Comparison of ENCODE assay signal across 9 cellular contexts in the genomic region with DNA sequence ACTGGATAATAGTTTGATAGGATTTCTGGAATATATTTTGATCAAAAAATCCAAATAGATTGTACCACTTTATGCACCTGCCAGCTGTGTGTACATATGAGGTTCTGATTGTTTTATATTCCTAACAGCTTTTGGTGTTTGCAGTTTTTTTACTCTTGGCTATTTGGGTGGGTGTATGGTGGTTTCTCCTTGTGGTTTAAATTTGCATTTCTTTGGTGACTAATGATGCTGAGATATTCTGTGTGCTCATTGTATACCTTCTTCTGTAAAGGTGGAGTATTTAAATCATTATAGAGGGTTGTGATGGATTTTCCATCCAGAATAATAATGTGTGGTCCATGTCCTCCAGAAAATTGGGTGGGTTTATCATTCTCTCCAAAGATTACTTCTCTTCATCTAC.
"Had no signal": no experiment of that assay in that cellular context is flagged by ENCODE, and none has a peak within 500 bp of the region (broad histone marks: within the 10 kb centered on the region; RNA-seq: fewer than 3 reads in every experiment).

No MANE protein-coding gene starts in this region.

- H3K4me3 ChIP-seq: GM23248 had no signal

- H3K4me2 ChIP-seq: KMS-11 had no signal

- H3K4me3 Mint-ChIP-seq: H9, IgD-negative memory B cell had no signal

- H3K27ac ChIP-seq: GM23248, HL-60, KMS-11 had no signal

- H3K36me3 Mint-ChIP-seq: IgD-negative memory B cell had no signal

- DNase-seq: GM23248, H9, HCEC 1CT, Karpas-422, KBM-7 had no signal

- ATAC-seq: HepG2 had no signal

- H3K27ac Mint-ChIP-seq: H9, IgD-negative memory B cell had no signal

- H3K27me3 Mint-ChIP-seq: IgD-negative memory B cell had no signal

- H3K4me1 Mint-ChIP-seq: IgD-negative memory B cell had no signal

- H3K9me3 Mint-ChIP-seq: H9 had no signal

- H2AFZ ChIP-seq: GM23248 had no signal
